ENCODE assay signal across 1 cellular context in genomic region chr12:32002848-32003493, GRCh38.
TF ChIP-seq lines count a peak whose summit lies in the region.

No MANE protein-coding gene starts in this region.

TF ChIP-seq in WTC11, 78 proteins besides CTCF, POLR2A, EP300 and RAD21 (continued from another document):
- TF ChIP-seq ZNF425 (CRISPR knock-in tag; conservative IDR thresholded peaks at IDR 0.05) (no peak), NR1H2 (CRISPR knock-in tag; IDR thresholded peaks at IDR 0.05) (no peak), NFATC4 (CRISPR knock-in tag; IDR thresholded peaks at IDR 0.05) (no peak), RORB (CRISPR knock-in tag; IDR thresholded peaks at IDR 0.05) (no peak), GTF2I (CRISPR knock-in tag; conservative IDR thresholded peaks at IDR 0.05) (no peak), RELA (CRISPR knock-in tag; IDR thresholded peaks at IDR 0.05; ENCODE audit: borderline replicate concordance) (no peak)
- TF ChIP-seq, protein P1, sequence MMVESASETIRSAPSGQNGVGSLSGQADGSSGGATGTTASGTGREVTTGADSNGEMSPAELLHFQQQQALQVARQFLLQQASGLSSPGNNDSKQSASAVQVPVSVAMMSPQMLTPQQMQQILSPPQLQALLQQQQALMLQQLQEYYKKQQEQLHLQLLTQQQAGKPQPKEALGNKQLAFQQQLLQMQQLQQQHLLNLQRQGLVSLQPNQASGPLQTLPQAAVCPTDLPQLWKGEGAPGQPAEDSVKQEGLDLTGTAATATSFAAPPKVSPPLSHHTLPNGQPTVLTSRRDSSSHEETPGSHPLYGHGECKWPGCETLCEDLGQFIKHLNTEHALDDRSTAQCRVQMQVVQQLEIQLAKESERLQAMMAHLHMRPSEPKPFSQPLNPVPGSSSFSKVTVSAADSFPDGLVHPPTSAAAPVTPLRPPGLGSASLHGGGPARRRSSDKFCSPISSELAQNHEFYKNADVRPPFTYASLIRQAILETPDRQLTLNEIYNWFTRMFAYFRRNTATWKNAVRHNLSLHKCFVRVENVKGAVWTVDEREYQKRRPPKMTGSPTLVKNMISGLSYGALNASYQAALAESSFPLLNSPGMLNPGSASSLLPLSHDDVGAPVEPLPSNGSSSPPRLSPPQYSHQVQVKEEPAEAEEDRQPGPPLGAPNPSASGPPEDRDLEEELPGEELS (CRISPR knock-in tag; IDR thresholded peaks at IDR 0.05) = no peak
- TF ChIP-seq, protein P2, sequence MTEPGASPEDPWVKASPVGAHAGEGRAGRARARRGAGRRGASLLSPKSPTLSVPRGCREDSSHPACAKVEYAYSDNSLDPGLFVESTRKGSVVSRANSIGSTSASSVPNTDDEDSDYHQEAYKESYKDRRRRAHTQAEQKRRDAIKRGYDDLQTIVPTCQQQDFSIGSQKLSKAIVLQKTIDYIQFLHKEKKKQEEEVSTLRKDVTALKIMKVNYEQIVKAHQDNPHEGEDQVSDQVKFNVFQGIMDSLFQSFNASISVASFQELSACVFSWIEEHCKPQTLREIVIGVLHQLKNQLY (CRISPR knock-in tag; IDR thresholded peaks at IDR 0.05) = no peak
- TF ChIP-seq, protein P3, sequence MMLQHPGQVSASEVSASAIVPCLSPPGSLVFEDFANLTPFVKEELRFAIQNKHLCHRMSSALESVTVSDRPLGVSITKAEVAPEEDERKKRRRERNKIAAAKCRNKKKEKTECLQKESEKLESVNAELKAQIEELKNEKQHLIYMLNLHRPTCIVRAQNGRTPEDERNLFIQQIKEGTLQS (CRISPR knock-in tag; conservative IDR thresholded peaks at IDR 0.05) = no peak
